In the genomic region with DNA sequence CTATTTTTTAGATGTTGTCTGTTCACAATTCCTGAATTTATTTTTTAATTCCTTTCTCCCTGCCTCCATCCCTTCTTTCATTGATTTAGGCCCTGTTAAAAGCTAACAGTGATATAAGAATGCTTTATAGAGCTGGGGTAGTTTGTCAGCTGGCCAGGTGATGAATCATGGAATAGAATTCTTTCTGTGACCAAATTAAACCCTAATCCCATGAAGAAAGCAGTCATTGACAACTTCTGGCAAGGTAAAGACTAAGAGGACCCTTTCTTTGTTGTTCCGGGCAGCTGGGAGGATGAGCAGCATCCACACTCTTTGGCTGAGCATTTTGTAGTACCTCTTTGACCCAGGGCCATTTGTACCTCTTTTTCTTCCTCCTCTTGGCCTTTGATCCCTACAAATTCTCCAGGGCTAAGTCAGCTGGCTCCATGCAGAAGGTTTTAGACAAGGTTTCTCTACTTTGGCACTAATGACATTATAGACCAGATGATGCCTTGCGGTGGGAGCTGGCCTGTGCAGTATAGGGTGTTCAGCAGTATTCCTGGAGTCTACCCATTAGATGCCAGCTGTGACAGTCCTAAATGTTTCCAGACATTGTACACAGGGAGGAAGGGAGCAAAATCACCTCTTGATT, we compare ENCODE assay signal across 1 cellular context.
TF ChIP-seq lines count a peak whose summit lies in the region.

No MANE protein-coding gene starts in this region.

TF ChIP-seq in HepG2, 621 proteins besides CTCF, POLR2A, EP300 and RAD21 (continued from another document):
- TF ChIP-seq, protein P1, sequence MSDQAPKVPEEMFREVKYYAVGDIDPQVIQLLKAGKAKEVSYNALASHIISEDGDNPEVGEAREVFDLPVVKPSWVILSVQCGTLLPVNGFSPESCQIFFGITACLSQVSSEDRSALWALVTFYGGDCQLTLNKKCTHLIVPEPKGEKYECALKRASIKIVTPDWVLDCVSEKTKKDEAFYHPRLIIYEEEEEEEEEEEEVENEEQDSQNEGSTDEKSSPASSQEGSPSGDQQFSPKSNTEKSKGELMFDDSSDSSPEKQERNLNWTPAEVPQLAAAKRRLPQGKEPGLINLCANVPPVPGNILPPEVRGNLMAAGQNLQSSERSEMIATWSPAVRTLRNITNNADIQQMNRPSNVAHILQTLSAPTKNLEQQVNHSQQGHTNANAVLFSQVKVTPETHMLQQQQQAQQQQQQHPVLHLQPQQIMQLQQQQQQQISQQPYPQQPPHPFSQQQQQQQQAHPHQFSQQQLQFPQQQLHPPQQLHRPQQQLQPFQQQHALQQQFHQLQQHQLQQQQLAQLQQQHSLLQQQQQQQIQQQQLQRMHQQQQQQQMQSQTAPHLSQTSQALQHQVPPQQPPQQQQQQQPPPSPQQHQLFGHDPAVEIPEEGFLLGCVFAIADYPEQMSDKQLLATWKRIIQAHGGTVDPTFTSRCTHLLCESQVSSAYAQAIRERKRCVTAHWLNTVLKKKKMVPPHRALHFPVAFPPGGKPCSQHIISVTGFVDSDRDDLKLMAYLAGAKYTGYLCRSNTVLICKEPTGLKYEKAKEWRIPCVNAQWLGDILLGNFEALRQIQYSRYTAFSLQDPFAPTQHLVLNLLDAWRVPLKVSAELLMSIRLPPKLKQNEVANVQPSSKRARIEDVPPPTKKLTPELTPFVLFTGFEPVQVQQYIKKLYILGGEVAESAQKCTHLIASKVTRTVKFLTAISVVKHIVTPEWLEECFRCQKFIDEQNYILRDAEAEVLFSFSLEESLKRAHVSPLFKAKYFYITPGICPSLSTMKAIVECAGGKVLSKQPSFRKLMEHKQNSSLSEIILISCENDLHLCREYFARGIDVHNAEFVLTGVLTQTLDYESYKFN (CRISPR knock-in tag; conservative IDR thresholded peaks at IDR 0.05): no peak
